ENCODE assay signal across 1 cellular context in the genomic region with DNA sequence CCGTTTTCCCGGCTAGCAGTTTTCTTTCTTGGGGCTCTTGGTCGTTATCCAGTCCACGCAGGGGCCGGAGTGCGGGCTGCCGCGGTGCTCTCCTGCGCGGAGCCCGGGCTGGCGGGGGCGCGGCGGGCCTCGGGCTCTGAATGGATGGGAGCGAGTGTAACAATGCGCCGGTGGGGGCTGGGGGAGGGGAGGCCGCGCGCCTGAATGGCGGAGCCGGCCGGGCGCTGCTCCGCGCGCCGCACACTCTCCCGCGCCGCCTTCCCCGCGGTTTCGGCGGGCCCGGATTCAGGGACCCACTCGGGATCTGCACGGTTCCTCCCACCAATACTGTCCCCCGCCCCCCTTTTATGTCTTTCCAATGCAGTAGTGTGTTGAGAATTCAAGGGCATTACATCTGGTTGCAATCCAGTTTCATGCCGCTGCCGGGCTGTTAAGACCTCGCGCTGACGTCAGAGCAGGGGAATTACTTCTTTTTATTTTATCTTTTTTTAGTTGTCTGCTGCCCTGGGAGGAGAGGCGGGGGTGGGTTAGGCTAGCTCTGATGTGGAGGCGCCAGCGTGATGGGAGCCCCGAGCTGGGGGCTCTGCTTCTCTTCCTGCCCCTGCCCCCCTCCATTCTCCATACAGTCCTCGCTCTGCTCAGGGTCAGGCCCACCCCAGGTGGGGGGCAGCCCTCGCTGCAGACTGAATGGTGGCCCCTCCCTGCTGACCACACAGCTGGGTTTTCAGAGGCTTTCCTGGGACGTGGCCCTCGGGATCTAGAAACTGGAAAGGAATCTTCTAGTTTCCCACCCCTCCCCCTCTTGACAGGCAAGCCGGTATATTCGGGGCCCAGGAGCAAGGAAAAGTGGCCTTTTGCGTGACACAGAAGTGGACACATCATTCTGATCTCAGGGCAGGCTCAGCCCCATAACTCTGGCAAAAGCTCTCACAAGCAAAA.
A peak's percentile ranks its signal among the peaks of the same experiment; 100 is the strongest.
TF ChIP-seq lines count a peak whose summit lies in the region.

No MANE protein-coding gene starts in this region.

TF ChIP-seq in HepG2, 621 proteins besides CTCF, POLR2A, EP300 and RAD21 (continued from another document):
- TF ChIP-seq, protein P1, sequence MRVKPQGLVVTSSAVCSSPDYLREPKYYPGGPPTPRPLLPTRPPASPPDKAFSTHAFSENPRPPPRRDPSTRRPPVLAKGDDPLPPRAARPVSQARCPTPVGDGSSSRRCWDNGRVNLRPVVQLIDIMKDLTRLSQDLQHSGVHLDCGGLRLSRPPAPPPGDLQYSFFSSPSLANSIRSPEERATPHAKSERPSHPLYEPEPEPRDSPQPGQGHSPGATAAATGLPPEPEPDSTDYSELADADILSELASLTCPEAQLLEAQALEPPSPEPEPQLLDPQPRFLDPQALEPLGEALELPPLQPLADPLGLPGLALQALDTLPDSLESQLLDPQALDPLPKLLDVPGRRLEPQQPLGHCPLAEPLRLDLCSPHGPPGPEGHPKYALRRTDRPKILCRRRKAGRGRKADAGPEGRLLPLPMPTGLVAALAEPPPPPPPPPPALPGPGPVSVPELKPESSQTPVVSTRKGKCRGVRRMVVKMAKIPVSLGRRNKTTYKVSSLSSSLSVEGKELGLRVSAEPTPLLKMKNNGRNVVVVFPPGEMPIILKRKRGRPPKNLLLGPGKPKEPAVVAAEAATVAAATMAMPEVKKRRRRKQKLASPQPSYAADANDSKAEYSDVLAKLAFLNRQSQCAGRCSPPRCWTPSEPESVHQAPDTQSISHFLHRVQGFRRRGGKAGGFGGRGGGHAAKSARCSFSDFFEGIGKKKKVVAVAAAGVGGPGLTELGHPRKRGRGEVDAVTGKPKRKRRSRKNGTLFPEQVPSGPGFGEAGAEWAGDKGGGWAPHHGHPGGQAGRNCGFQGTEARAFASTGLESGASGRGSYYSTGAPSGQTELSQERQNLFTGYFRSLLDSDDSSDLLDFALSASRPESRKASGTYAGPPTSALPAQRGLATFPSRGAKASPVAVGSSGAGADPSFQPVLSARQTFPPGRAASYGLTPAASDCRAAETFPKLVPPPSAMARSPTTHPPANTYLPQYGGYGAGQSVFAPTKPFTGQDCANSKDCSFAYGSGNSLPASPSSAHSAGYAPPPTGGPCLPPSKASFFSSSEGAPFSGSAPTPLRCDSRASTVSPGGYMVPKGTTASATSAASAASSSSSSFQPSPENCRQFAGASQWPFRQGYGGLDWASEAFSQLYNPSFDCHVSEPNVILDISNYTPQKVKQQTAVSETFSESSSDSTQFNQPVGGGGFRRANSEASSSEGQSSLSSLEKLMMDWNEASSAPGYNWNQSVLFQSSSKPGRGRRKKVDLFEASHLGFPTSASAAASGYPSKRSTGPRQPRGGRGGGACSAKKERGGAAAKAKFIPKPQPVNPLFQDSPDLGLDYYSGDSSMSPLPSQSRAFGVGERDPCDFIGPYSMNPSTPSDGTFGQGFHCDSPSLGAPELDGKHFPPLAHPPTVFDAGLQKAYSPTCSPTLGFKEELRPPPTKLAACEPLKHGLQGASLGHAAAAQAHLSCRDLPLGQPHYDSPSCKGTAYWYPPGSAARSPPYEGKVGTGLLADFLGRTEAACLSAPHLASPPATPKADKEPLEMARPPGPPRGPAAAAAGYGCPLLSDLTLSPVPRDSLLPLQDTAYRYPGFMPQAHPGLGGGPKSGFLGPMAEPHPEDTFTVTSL (CRISPR knock-in tag; IDR thresholded peaks at IDR 0.05; ENCODE audit: borderline replicate concordance): no peak
- no peak for TF ChIP-seq ZNF567 (CRISPR knock-in tag; IDR thresholded peaks at IDR 0.05; ENCODE audit: borderline replicate concordance)
- no peak for TF ChIP-seq ZNF432 (CRISPR knock-in tag; IDR thresholded peaks at IDR 0.05; ENCODE audit: borderline replicate concordance)
- no peak for TF ChIP-seq ATF1 (CRISPR knock-in tag; IDR thresholded peaks at IDR 0.05)
- TF ChIP-seq TAF15 (IDR thresholded peaks at IDR 0.05; ENCODE audit: low read depth, low read length, poor library complexity, severe bottlenecking): no peak
- no peak for TF ChIP-seq RFX5 (IDR thresholded peaks at IDR 0.05; ENCODE audit: low read depth, low read length)
- no peak; the same call in 1 of the 2 replicates for TF ChIP-seq KAT7 (CRISPR knock-in tag; IDR thresholded peaks at IDR 0.05; ENCODE audit: borderline replicate concordance)
- TF ChIP-seq ARHGAP35 (CRISPR knock-in tag; IDR thresholded peaks at IDR 0.05; ENCODE audit: borderline replicate concordance): no peak
- peak; percentile 5; the same call in 1 of the 2 replicates for TF ChIP-seq NCOA2 (CRISPR knock-in tag; IDR thresholded peaks at IDR 0.05)
- no peak for TF ChIP-seq SOX5 (CRISPR knock-in tag; IDR thresholded peaks at IDR 0.05; ENCODE audit: borderline replicate concordance)
- TF ChIP-seq, protein P2, sequence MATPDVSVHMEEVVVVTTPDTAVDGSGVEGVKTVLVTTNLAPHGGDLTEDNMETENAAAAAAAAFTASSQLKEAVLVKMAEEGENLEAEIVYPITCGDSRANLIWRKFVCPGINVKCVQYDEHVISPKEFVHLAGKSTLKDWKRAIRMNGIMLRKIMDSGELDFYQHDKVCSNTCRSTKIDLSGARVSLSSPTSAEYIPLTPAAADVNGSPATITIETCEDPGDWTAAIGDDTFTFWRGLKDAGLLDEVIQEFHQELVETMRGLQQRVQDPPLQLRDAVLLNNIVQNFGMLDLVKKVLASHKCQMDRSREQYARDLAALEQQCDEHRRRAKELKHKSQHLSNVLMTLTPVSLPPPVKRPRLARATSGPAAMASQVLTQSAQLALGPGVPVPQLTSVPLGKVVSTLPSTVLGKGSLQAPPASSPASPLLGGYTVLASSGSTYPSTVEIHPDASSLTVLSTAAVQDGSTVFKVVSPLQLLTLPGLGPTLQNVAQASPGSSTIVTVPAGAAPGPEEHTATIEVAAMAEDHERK (CRISPR knock-in tag; IDR thresholded peaks at IDR 0.05; ENCODE audit: low read depth): no peak
- no peak for TF ChIP-seq MATR3 (CRISPR knock-in tag; IDR thresholded peaks at IDR 0.05)
- TF ChIP-seq ZNF569 (CRISPR knock-in tag; IDR thresholded peaks at IDR 0.05; ENCODE audit: borderline replicate concordance): no peak
- TF ChIP-seq STAG1 (CRISPR knock-in tag; IDR thresholded peaks at IDR 0.05): no peak
- no peak for TF ChIP-seq SP5 (CRISPR knock-in tag; IDR thresholded peaks at IDR 0.05; ENCODE audit: borderline replicate concordance, low read depth)
- TF ChIP-seq, protein P3, sequence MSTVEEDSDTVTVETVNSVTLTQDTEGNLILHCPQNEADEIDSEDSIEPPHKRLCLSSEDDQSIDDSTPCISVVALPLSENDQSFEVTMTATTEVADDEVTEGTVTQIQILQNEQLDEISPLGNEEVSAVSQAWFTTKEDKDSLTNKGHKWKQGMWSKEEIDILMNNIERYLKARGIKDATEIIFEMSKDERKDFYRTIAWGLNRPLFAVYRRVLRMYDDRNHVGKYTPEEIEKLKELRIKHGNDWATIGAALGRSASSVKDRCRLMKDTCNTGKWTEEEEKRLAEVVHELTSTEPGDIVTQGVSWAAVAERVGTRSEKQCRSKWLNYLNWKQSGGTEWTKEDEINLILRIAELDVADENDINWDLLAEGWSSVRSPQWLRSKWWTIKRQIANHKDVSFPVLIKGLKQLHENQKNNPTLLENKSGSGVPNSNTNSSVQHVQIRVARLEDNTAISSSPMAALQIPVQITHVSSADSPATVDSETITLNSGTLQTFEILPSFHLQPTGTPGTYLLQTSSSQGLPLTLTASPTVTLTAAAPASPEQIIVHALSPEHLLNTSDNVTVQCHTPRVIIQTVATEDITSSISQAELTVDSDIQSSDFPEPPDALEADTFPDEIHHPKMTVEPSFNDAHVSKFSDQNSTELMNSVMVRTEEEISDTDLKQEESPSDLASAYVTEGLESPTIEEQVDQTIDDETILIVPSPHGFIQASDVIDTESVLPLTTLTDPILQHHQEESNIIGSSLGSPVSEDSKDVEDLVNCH (CRISPR knock-in tag; IDR thresholded peaks at IDR 0.05): no peak
- no peak for TF ChIP-seq ZNF543 (CRISPR knock-in tag; IDR thresholded peaks at IDR 0.05)
- TF ChIP-seq ZNF841 (CRISPR knock-in tag; IDR thresholded peaks at IDR 0.05; ENCODE audit: borderline replicate concordance): no peak
- no peak for TF ChIP-seq ZNF788 (CRISPR knock-in tag; IDR thresholded peaks at IDR 0.05; ENCODE audit: borderline replicate concordance)
- no peak for TF ChIP-seq NAIF1 (CRISPR knock-in tag; IDR thresholded peaks at IDR 0.05; ENCODE audit: borderline replicate concordance)
- TF ChIP-seq ZNF781 (CRISPR knock-in tag; IDR thresholded peaks at IDR 0.05; ENCODE audit: borderline replicate concordance, not compliant biosample characterization): no peak
- no peak for TF ChIP-seq ZNF703 (CRISPR knock-in tag; IDR thresholded peaks at IDR 0.05; ENCODE audit: borderline replicate concordance)
- TF ChIP-seq EED (CRISPR knock-in tag; IDR thresholded peaks at IDR 0.05): no peak
- no peak for TF ChIP-seq POLR2AphosphoS5 (IDR thresholded peaks at IDR 0.05; ENCODE audit: low read depth, low read length)
- TF ChIP-seq, protein P4, sequence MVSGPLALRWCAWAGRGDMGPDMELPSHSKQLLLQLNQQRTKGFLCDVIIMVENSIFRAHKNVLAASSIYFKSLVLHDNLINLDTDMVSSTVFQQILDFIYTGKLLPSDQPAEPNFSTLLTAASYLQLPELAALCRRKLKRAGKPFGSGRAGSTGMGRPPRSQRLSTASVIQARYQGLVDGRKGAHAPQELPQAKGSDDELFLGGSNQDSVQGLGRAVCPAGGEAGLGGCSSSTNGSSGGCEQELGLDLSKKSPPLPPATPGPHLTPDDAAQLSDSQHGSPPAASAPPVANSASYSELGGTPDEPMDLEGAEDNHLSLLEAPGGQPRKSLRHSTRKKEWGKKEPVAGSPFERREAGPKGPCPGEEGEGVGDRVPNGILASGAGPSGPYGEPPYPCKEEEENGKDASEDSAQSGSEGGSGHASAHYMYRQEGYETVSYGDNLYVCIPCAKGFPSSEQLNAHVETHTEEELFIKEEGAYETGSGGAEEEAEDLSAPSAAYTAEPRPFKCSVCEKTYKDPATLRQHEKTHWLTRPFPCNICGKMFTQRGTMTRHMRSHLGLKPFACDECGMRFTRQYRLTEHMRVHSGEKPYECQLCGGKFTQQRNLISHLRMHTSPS (CRISPR knock-in tag; IDR thresholded peaks at IDR 0.05; ENCODE audit: low read depth): no peak
- TF ChIP-seq, protein P5, sequence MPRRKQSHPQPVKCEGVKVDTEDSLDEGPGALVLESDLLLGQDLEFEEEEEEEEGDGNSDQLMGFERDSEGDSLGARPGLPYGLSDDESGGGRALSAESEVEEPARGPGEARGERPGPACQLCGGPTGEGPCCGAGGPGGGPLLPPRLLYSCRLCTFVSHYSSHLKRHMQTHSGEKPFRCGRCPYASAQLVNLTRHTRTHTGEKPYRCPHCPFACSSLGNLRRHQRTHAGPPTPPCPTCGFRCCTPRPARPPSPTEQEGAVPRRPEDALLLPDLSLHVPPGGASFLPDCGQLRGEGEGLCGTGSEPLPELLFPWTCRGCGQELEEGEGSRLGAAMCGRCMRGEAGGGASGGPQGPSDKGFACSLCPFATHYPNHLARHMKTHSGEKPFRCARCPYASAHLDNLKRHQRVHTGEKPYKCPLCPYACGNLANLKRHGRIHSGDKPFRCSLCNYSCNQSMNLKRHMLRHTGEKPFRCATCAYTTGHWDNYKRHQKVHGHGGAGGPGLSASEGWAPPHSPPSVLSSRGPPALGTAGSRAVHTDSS (CRISPR knock-in tag; conservative IDR thresholded peaks at IDR 0.05): no peak
- TF ChIP-seq, protein P6, sequence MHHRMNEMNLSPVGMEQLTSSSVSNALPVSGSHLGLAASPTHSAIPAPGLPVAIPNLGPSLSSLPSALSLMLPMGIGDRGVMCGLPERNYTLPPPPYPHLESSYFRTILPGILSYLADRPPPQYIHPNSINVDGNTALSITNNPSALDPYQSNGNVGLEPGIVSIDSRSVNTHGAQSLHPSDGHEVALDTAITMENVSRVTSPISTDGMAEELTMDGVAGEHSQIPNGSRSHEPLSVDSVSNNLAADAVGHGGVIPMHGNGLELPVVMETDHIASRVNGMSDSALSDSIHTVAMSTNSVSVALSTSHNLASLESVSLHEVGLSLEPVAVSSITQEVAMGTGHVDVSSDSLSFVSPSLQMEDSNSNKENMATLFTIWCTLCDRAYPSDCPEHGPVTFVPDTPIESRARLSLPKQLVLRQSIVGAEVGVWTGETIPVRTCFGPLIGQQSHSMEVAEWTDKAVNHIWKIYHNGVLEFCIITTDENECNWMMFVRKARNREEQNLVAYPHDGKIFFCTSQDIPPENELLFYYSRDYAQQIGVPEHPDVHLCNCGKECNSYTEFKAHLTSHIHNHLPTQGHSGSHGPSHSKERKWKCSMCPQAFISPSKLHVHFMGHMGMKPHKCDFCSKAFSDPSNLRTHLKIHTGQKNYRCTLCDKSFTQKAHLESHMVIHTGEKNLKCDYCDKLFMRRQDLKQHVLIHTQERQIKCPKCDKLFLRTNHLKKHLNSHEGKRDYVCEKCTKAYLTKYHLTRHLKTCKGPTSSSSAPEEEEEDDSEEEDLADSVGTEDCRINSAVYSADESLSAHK (CRISPR knock-in tag; IDR thresholded peaks at IDR 0.05; ENCODE audit: borderline replicate concordance): no peak
- TF ChIP-seq, protein P7, sequence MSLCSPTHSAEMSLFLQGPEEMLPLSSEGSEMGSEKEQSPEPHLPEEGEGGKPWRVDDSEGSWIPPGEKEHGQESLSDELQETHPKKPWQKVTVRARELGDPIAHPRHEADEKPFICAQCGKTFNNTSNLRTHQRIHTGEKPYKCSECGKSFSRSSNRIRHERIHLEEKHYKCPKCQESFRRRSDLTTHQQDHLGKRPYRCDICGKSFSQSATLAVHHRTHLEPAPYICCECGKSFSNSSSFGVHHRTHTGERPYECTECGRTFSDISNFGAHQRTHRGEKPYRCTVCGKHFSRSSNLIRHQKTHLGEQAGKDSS (CRISPR knock-in tag; IDR thresholded peaks at IDR 0.05; ENCODE audit: borderline replicate concordance, low read depth): no peak
- TF ChIP-seq, protein P8, sequence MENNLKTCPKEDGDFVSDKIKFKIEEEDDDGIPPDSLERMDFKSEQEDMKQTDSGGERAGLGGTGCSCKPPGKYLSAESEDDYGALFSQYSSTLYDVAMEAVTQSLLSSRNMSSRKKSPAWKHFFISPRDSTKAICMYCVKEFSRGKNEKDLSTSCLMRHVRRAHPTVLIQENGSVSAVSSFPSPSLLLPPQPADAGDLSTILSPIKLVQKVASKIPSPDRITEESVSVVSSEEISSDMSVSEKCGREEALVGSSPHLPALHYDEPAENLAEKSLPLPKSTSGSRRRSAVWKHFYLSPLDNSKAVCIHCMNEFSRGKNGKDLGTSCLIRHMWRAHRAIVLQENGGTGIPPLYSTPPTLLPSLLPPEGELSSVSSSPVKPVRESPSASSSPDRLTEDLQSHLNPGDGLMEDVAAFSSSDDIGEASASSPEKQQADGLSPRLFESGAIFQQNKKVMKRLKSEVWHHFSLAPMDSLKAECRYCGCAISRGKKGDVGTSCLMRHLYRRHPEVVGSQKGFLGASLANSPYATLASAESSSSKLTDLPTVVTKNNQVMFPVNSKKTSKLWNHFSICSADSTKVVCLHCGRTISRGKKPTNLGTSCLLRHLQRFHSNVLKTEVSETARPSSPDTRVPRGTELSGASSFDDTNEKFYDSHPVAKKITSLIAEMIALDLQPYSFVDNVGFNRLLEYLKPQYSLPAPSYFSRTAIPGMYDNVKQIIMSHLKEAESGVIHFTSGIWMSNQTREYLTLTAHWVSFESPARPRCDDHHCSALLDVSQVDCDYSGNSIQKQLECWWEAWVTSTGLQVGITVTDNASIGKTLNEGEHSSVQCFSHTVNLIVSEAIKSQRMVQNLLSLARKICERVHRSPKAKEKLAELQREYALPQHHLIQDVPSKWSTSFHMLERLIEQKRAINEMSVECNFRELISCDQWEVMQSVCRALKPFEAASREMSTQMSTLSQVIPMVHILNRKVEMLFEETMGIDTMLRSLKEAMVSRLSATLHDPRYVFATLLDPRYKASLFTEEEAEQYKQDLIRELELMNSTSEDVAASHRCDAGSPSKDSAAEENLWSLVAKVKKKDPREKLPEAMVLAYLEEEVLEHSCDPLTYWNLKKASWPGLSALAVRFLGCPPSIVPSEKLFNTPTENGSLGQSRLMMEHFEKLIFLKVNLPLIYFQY (CRISPR knock-in tag; IDR thresholded peaks at IDR 0.05; ENCODE audit: borderline replicate concordance): no peak
